11 cellular contexts compared by ENCODE assay signal in the genomic region with DNA sequence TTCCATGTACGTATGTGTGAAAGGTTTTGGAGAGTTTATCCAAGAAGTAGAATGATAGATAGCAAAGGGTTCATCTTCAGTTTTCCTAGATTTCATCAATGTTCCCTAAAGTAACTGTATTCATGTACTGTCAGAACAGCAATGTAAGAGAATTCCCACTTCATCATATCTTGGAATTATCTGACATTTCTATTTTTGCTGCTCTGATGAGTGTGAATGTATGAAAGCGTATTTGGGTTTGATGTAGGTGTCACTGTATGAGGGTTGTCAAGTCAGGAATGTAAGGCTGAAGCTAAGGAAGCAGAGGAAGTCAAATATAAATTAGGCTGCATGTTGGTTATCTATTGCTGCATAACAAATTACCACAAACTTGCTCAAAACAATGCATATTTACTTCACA. TPM values are rescaled to one million over a fixed set of nuclear protein-coding genes. Genes with fewer than 3 reads are reported as not detected.
DNase-seq lines count a peak whose midpoint lies in the region; ATAC-seq and TF ChIP-seq lines count a peak whose summit lies in the region.
"Had no signal": no experiment of that assay in that cellular context is flagged by ENCODE, and none has a peak within 500 bp of the region (broad histone marks: within the 10 kb centered on the region; RNA-seq: fewer than 3 reads in every experiment).

No MANE protein-coding gene starts in this region.

- CTCF ChIA-PET in OCI-LY7 (lab: Charles Lee; ENCODE audit: unreplicated experiment) = no interaction called here

- H3K79me2 ChIP-seq in DOHH2 (ENCODE audit: control insufficient read depth, low read length) (peaks cover 12% of the 10 kb centered on the region; the same call in 1 of the 2 replicates), OCI-LY7 (ENCODE audit: insufficient read depth, low read depth, low read length) (no peaks in the 10 kb centered on the region; the same call in 1 of the 2 replicates)

- H3F3A ChIP-seq in DOHH2 (ENCODE audit: control insufficient read depth, insufficient read depth) = peaks cover 6% of the 10 kb centered on the region

- no TSS peak for BruUV-seq in OCI-LY7 (replicated peaks; lab: Mats Ljungman, UMichigan)

- ATAC-seq in left cardiac atrium (peak; percentile 22 to 47), Right ventricle myocardium inferior (no peak), GM18505 (IDR thresholded peaks at IDR 0.05; ENCODE audit: unreplicated experiment) (no peak), HG03045 (IDR thresholded peaks at IDR 0.05; ENCODE audit: unreplicated experiment) (no peak)
- ATAC-seq: HepG2 had no signal

- no peaks in the 10 kb centered on the region for H3K9me2 ChIP-seq in DOHH2 (replicated peaks; ENCODE audit: control insufficient read depth, low read length)
- H3K9me2 ChIP-seq in OCI-LY7 (ENCODE audit: insufficient read depth, low read length) = no peaks in the 10 kb centered on the region

- DNase-seq in left cardiac atrium = no peak
- no peak for DNase-seq in Right ventricle myocardium inferior (ENCODE audit: missing footprints)
- no peak for DNase-seq in OCI-LY7 (ENCODE audit: low spot score)
- DNase-seq in putamen (ENCODE audit: low spot score) = peak; percentile 68
- DNase-seq: BE2C, DMS53 had no signal

- H3K27me3 ChIP-seq in DOHH2 (ENCODE audit: control insufficient read depth, low read length) = no peaks in the 10 kb centered on the region
- H3K27me3 ChIP-seq: BE2C had no signal

- no peak overlapping the region for H3K27ac ChIP-seq in DOHH2 (ENCODE audit: low read depth, low read length)
- H3K27ac ChIP-seq in OCI-LY7 (ENCODE audit: low read depth, low read length, poor library complexity, severe bottlenecking) = no peak overlapping the region

- no peak for TF ChIP-seq POLR2A in GM18505 (IDR thresholded peaks at IDR 0.05; ENCODE audit: borderline replicate concordance, extremely low read depth, insufficient read depth, insufficient read length)

- H3K36me3 ChIP-seq in DOHH2 (ENCODE audit: control insufficient read depth, low read length) (no peaks in the 10 kb centered on the region), OCI-LY7 (ENCODE audit: insufficient read depth, low read length) (peaks cover 10% of the 10 kb centered on the region)
- H3K36me3 ChIP-seq: BE2C, HAP-1 had no signal

- no peaks in the 10 kb centered on the region for H3K9me3 ChIP-seq in DOHH2 (ENCODE audit: control insufficient read depth, insufficient read depth, low read length)
- H3K9me3 ChIP-seq in OCI-LY7 (ENCODE audit: low read length) = no peaks in the 10 kb centered on the region
- H3K9me3 ChIP-seq: BE2C, HAP-1 had no signal

- H3K4me3 ChIP-seq in DOHH2 (ENCODE audit: low read length) = peak overlapping the region; percentile 51
- no peak overlapping the region for H3K4me3 ChIP-seq in OCI-LY7 (ENCODE audit: low read depth, low read length, poor library complexity, severe bottlenecking)
- H3K4me3 ChIP-seq: HAP-1 had no signal

- H4K20me1 ChIP-seq in DOHH2 (ENCODE audit: control insufficient read depth, insufficient read depth, low read depth, low read length) (no peaks in the 10 kb centered on the region), OCI-LY7 (ENCODE audit: insufficient read depth, low read length) (no peaks in the 10 kb centered on the region)

- intact Hi-C loops in left cardiac atrium (cut with DNase I) = no loop called here
- intact Hi-C loops in Right ventricle myocardium inferior (cut with DNase I) = no loop called here
- intact Hi-C loops in OCI-LY7 (cut with micrococcal nuclease; ENCODE audit: unreplicated experiment) = no loop called here

- POLR2A ChIA-PET in OCI-LY7 (lab: Charles Lee) = interaction anchor here (0.8 kb wide), 1 partner anchor 18 kb away, joined by 5 read pairs; no protein-coding TSS in a partner anchor

- H2AFZ ChIP-seq in OCI-LY7 (ENCODE audit: low read length) = no peak overlapping the region

- TF ChIP-seq CTCF in DOHH2 (IDR thresholded peaks at IDR 0.05; ENCODE audit: low read depth, low read length, poor library complexity, severe bottlenecking) (no peak), OCI-LY7 (conservative IDR thresholded peaks at IDR 0.05; ENCODE audit: low read length) (no peak)

- peaks cover 91% of the 10 kb centered on the region for H3K4me1 ChIP-seq in DOHH2 (ENCODE audit: control insufficient read depth, low read length)
- H3K4me1 ChIP-seq in OCI-LY7 (ENCODE audit: insufficient read depth, low read length, poor library complexity, severe bottlenecking) = peaks cover 65% of the 10 kb centered on the region

- H3K4me2 ChIP-seq in DOHH2 (ENCODE audit: low read length) = peak overlapping the region; percentile 73
- peak overlapping the region; percentile 47 for H3K4me2 ChIP-seq in OCI-LY7 (ENCODE audit: low read length)

RNA-seq across cellular contexts. Expression of a gene that starts 7.2 kb away (rescaled TPM):
- total RNA-seq in left cardiac atrium = 10 to 100 TPM; 41.9 to 42.1 TPM
- total RNA-seq in Right ventricle myocardium inferior = 41.0 TPM
- total RNA-seq in OCI-LY7 (2014; rRNA removed; shearing (Covaris generic)) = 13.9 and 25.5 TPM in 2 replicates
- 33.2 and 34.5 TPM in 2 replicates for total RNA-seq in OCI-LY7 (2022)

Comparison
In these comparisons a context has a peak if more than half of its experiments do, and no peak if none do; other contexts are left out.
1. ATAC-seq: peak in left cardiac atrium (2 of 2); none in Right ventricle myocardium inferior (single experiment), GM18505 (single experiment) and HG03045 (single experiment).